8 cellular contexts compared by ENCODE assay signal in the genomic region with DNA sequence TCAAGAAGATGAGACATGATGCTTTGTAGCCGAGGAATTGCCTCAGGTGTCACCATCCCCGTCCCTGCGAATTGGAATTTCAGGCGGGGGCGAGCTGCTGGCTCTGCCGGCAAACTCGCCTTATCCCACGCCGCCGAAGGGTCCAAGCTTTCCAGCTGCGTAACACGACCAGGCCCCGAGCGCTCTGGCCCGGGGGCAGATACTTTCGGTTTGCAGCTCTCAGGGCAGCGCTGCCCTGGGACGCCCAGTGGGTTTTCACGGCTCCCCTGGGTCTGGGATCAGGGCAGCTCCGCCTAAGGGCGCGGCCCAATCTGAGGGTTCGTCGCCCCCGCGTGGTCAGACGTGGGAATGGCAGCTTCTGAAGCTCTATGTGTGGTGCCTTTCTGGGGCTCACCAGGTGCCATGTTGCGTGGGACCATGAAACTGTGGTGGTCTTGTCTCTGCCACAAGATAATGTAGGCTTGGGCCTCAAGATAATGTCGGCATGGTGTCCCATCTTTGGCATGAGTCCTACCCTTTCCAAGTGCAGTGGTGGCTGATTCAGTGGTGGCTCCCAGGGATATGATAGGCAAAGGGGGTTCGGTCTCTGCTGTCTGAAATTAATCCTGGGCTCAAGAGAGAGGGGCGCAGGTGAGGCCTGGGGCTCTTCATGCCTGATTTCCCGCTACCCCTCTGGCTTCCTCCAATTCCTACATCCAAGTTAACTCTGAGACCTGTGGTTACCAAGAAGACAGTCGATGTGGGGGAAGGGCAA. TPM values are rescaled to one million over a fixed set of nuclear protein-coding genes. Genes with fewer than 3 reads are reported as not detected.
DNase-seq lines count a peak whose midpoint lies in the region; ATAC-seq and TF ChIP-seq lines count a peak whose summit lies in the region.

No MANE protein-coding gene starts in this region.

- TF ChIP-seq POLR2A in HCT116 (IDR thresholded peaks at IDR 0.05; ENCODE audit: borderline replicate concordance, extremely low read depth, insufficient read depth, insufficient read length): no peak

- POLR2A ChIA-PET in HCT116 (lab: Charles Lee): interaction anchor here (0.7 to 3.5 kb wide), 10 partner anchors 21 to 125 kb away, joined by 3 to 11 read pairs (median 4); partner anchors contain the start of genes PIGT and SYS1

- no peaks in the 10 kb centered on the region for H3K27me3 Mint-ChIP-seq in T-helper 17 cell

- peak; percentile 90 to 94 (median 93) for TF ChIP-seq CTCF in HCT116 (IDR thresholded peaks at IDR 0.05 in 2 of 3, conservative IDR thresholded peaks at IDR 0.05 in 1 of 3; ENCODE audit: borderline replicate concordance in 1 of 3, insufficient read depth in 1 of 3, low read depth in 2 of 3, low read length in 2 of 3)

- peak overlapping the region; percentile 94 for H3K4me2 ChIP-seq in HCT116 (ENCODE audit: low read length)

- peak overlapping the region; percentile 83 for H3K4me3 Mint-ChIP-seq in T-helper 17 cell

- peak; percentile 99 for ATAC-seq in HCT116
- ATAC-seq in T-helper 17 cell: peak; percentile 100
- ATAC-seq in right cardiac atrium: peak; percentile 97 to 98

- H3K4me1 ChIP-seq in HCT116 (ENCODE audit: control insufficient read depth in 1 of 2, insufficient read depth in 2 of 2, low read length in 2 of 2): peaks cover 0 to 12% of the 10 kb centered on the region in 2 experiments; a peak in 2 of 4 replicates
- H3K4me1 ChIP-seq in right cardiac atrium (ENCODE audit: control insufficient read depth, insufficient read depth, low read length): no peaks in the 10 kb centered on the region
- no peaks in the 10 kb centered on the region for H3K4me1 ChIP-seq in urinary bladder (ENCODE audit: insufficient read depth)

- DNase-seq in ELF-1 (ENCODE audit: low read depth, low spot score): peak; percentile 90
- DNase-seq in HCT116 (ENCODE audit: low read depth, low spot score): peak; percentile 63
- peak; percentile 64 for DNase-seq in NCI-H1092 treated with DMSO at 0.1 percent for 48 hours (lab: John Stamatoyannopoulos, UW)
- peak; percentile 77 to 83 (median 78) for DNase-seq in T-helper 17 cell
- DNase-seq in right cardiac atrium: peak; percentile 89 to 95 (median 95)
- peak; percentile 43 for DNase-seq in pulmonary artery endothelial cell (ENCODE audit: low read depth, low spot score)

- CTCF ChIA-PET in HCT116 (lab: Charles Lee): interaction anchor here (0.6 to 4.7 kb wide), 30 partner anchors 9 to 334 kb away, joined by 3 to 100 read pairs (median 4); partner anchors contain the start of genes PIGT and SYS1

- no peak overlapping the region for H3K27ac ChIP-seq in HCT116 (ENCODE audit: low read depth, low read length)
- H3K27ac ChIP-seq in angular gyrus (ENCODE audit: low read depth, low read length): peak overlapping the region; percentile 91
- H3K27ac ChIP-seq in right cardiac atrium (ENCODE audit: low read length): peak overlapping the region; percentile 76
- H3K27ac ChIP-seq in urinary bladder (ENCODE audit: low read depth): peak overlapping the region; percentile 32

- H3K9me2 ChIP-seq in HCT116 (ENCODE audit: insufficient read depth): no peaks in the 10 kb centered on the region

- H3K27ac Mint-ChIP-seq in T-helper 17 cell: peak overlapping the region; percentile 59

- H3K36me3 ChIP-seq in HCT116 (ENCODE audit: control insufficient read depth in 1 of 2, insufficient read depth in 2 of 2, low read length in 2 of 2) (no peaks in the 10 kb centered on the region), urinary bladder (ENCODE audit: insufficient read depth) (no peaks in the 10 kb centered on the region)

- H3K4me1 Mint-ChIP-seq in T-helper 17 cell: peaks cover 8% of the 10 kb centered on the region

- H3K9me3 ChIP-seq in HCT116 (ENCODE audit: control insufficient read depth in 1 of 2, insufficient read depth in 1 of 2, low read depth in 1 of 2, low read length in 2 of 2): no peaks in the 10 kb centered on the region
- H3K9me3 ChIP-seq in T-helper 17 cell (ENCODE audit: control insufficient read depth, low read length, poor library complexity, severe bottlenecking): no peaks in the 10 kb centered on the region
- no peaks in the 10 kb centered on the region for H3K9me3 ChIP-seq in right cardiac atrium (ENCODE audit: control insufficient read depth, low read length)

- RAD21 ChIA-PET in HCT116 (lab: Charles Lee; ENCODE audit: low non-redundant PET in 1 of 2, low total read pairs in 2 of 2, uncharacterized antibody in 2 of 2, unreplicated experiment in 2 of 2): interaction anchor here (0.6 to 2.1 kb wide), 12 partner anchors 33 to 125 kb away, joined by 3 to 16 read pairs (median 5); no protein-coding TSS in a partner anchor

- intact Hi-C loops in HCT116 (cut with micrococcal nuclease) (loop anchor here (1.0 to 2.0 kb wide), 3 partner anchors 62 to 118 kb away; partner anchors contain the start of gene SYS1), right cardiac atrium (cut with DNase I) (loop anchor here (2.0 to 10.0 kb wide), 6 partner anchors 60 to 120 kb away; partner anchors contain the start of gene TP53TG5 (in 2 of the 4))

- TF ChIP-seq RAD21 in HCT116 (IDR thresholded peaks at IDR 0.05; ENCODE audit: low read depth): peak; percentile 97

- H3K27me3 ChIP-seq in HCT116 (ENCODE audit: insufficient read depth, low read length) (no peaks in the 10 kb centered on the region), right cardiac atrium (ENCODE audit: control insufficient read depth, insufficient read depth) (no peaks in the 10 kb centered on the region)

- no TSS peak for BruUV-seq in HCT116 (replicated peaks; lab: Mats Ljungman, UMichigan)

- peak overlapping the region; percentile 64 for H3K9ac ChIP-seq in HCT116 (ENCODE audit: low read length)

- H3K4me3 ChIP-seq in HCT116 (replicated peaks in 1 of 2; ENCODE audit: low read depth in 1 of 2, low read length in 2 of 2) (peak overlapping the region; percentile 57 to 67), right cardiac atrium (ENCODE audit: low read length) (peak overlapping the region; percentile 62), urinary bladder (ENCODE audit: low read depth, low read length) (peak overlapping the region; percentile 45)

- H3K36me3 Mint-ChIP-seq in T-helper 17 cell (ENCODE audit: low read depth): no peaks in the 10 kb centered on the region

- H3K79me2 ChIP-seq in HCT116 (ENCODE audit: insufficient read depth, low read length): no peaks in the 10 kb centered on the region

- peak overlapping the region; percentile 91 for H2AFZ ChIP-seq in HCT116 (ENCODE audit: low read depth, low read length, poor library complexity, severe bottlenecking)

- H4K20me1 ChIP-seq in HCT116 (ENCODE audit: insufficient read depth): no peaks in the 10 kb centered on the region

- 10% methylated on average over 33 of the region's 33 CpGs for WGBS in right cardiac atrium
- 10% methylated on average over 33 of the region's 33 CpGs for WGBS in urinary bladder

TF ChIP-seq in HCT116, 20 proteins besides CTCF, POLR2A, EP300 and RAD21:
- peak; percentile 76 for TF ChIP-seq EGR1 (IDR thresholded peaks at IDR 0.05; ENCODE audit: low read depth)
- no peak for TF ChIP-seq ATF3 (IDR thresholded peaks at IDR 0.05)
- peak; percentile 42; the same call in 1 of the 2 replicates for TF ChIP-seq POLR2AphosphoS5 (IDR thresholded peaks at IDR 0.05; ENCODE audit: low read depth, low read length)
- TF ChIP-seq YY1 (IDR thresholded peaks at IDR 0.05; ENCODE audit: extremely low read depth, insufficient replicate concordance, low read depth, low read length): peak; percentile 47

RNA-seq across cellular contexts. Expression of gene PIGT, which starts 21.0 kb away (rescaled TPM):
- total RNA-seq in HCT116 (2021; ENCODE audit: unreplicated experiment) (71.4 TPM), T-helper 17 cell (100 to 1,000 TPM; 115 to 136 TPM), right cardiac atrium (100 to 1,000 TPM; 116 to 134 (median 125) TPM), pulmonary artery endothelial cell (22.1 and 22.8 TPM in 2 replicates), urinary bladder (30.5 TPM)
- polyA plus RNA-seq in HCT116 (2012): 115 and 132 TPM in 2 replicates
- polyA plus RNA-seq in right cardiac atrium (140 TPM), urinary bladder (121 TPM)

RNA-seq across cellular contexts. Expression of gene DBNDD2, which starts 28.8 kb away (rescaled TPM):
- total RNA-seq in HCT116 (2021; ENCODE audit: unreplicated experiment) (44.2 TPM), T-helper 17 cell (10 to 100 TPM; 10.7 to 10.9 TPM), right cardiac atrium (100 to 1,000 TPM; 163 to 208 (median 178) TPM), pulmonary artery endothelial cell (12.6 and 17.3 TPM in 2 replicates), urinary bladder (15.5 TPM)
- 69.1 and 76.8 TPM in 2 replicates for polyA plus RNA-seq in HCT116 (2012)
- polyA plus RNA-seq in right cardiac atrium (228 TPM), urinary bladder (194 TPM)

RNA-seq across cellular contexts. Expression of gene WFDC2, which starts 32.6 kb away (rescaled TPM):
- total RNA-seq in HCT116 (2021; ENCODE audit: unreplicated experiment) (1.1 TPM), T-helper 17 cell (under 1 TPM in 1 of 2 donors, not detected in 1; 0.96 TPM), right cardiac atrium (1 to 10 TPM; 1.1 to 2.7 (median 1.9) TPM), pulmonary artery endothelial cell (not detected in 2 replicates), urinary bladder (not detected)
- polyA plus RNA-seq in HCT116 (2012): 0.29 and 1.0 TPM in 2 replicates
- polyA plus RNA-seq in right cardiac atrium (2.6 TPM), urinary bladder (430 TPM)

RNA-seq across cellular contexts. Expression of gene TP53TG5, which starts 58.8 kb away (rescaled TPM):
- total RNA-seq in HCT116 (2021; ENCODE audit: unreplicated experiment): 0.76 TPM
- polyA plus RNA-seq in HCT116 (2012): 0.34 and 0.64 TPM in 2 replicates
- total RNA-seq in T-helper 17 cell: not detected
- 1 to 10 TPM in 3 of 4 donors, under 1 TPM in 1; 0.82 to 1.5 (median 1.4) TPM for total RNA-seq in right cardiac atrium
- 0.95 TPM for polyA plus RNA-seq in right cardiac atrium
- total RNA-seq in pulmonary artery endothelial cell: not detected in 2 replicates
- total RNA-seq in urinary bladder: 0.69 TPM
- 0.96 TPM for polyA plus RNA-seq in urinary bladder

Comparison
In these comparisons a context has a peak if more than half of its experiments do, and no peak if none do; other contexts are left out.
1. DNase-seq: peak in every context shown above with its lines; median percentile 95 in right cardiac atrium; 90 in ELF-1; 78 in T-helper 17 cell; 64 in NCI-H1092 treated with DMSO at 0.1 percent for 48 hours; 63 in HCT116; 43 in pulmonary artery endothelial cell.